In the genomic region with DNA sequence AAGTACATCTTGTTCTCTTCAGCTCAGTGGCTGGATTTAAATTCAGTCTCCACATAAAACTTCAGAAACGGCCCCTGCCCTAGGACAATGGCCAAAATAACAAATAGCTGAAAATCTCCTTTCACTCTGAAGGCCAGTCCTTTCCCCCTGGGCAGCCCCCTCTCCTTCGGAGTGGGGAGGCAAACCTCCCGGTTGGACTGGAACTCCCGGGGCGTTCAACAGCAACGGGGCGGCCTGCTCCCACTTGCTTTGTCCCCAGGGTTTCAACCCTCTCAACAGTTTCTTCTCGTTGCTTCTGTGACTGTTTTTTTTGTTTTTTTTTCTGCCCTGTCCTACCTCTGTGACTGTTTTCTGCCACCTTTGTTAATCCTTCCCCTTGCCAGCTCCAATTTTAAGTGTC, we compare ENCODE assay signal across 11 cellular contexts.
DNase-seq lines count a peak whose midpoint lies in the region; ATAC-seq, FAIRE-seq and TF ChIP-seq lines count a peak whose summit lies in the region.
"Had no signal": no experiment of that assay in that cellular context is flagged by ENCODE, and none has a peak within 500 bp of the region (broad histone marks: within the 10 kb centered on the region; RNA-seq: fewer than 3 reads in every experiment).

No MANE protein-coding gene starts in this region.

- H3K79me2 ChIP-seq in PC-3 (ENCODE audit: low read length) = no peaks in the 10 kb centered on the region

- ATAC-seq in GM21390 (IDR thresholded peaks at IDR 0.05; ENCODE audit: unreplicated experiment) = peak; percentile 6
- ATAC-seq in PC-3 = no peak

- no peak overlapping the region for H3K4me3 ChIP-seq in PC-3 (ENCODE audit: low read length)
- H3K4me3 ChIP-seq in tibial nerve = no peak overlapping the region

- H3K4me2 ChIP-seq in PC-3 (ENCODE audit: low read length) = no peak overlapping the region

- TF ChIP-seq POLR2A in tibial nerve (IDR thresholded peaks at IDR 0.05) = no peak

- peak; percentile 44 for FAIRE-seq in GM18507 (lab: Jason Lieb, UNC)
- FAIRE-seq: islet of Langerhans had no signal

- no peaks in the 10 kb centered on the region for H3K4me1 ChIP-seq in PC-3 (ENCODE audit: insufficient read depth, low read length)
- peaks cover 0 to 11% (median 0%) of the 10 kb centered on the region in 4 donors for H3K4me1 ChIP-seq in tibial nerve

- CTCF ChIA-PET in PC-3 (lab: Charles Lee) = no interaction called here

- H3K36me3 ChIP-seq in PC-3 (ENCODE audit: low read depth, low read length) (no peaks in the 10 kb centered on the region), tibial nerve (no peaks in the 10 kb centered on the region)
- H3K36me3 ChIP-seq: WERI-Rb-1 had no signal

- TF ChIP-seq EP300 in tibial nerve (IDR thresholded peaks at IDR 0.05) = no peak

- no peaks in the 10 kb centered on the region for H3F3A ChIP-seq in PC-3 (ENCODE audit: low read length, unreplicated experiment)

- TF ChIP-seq CTCF in PC-3 (conservative IDR thresholded peaks at IDR 0.05; ENCODE audit: low read depth, low read length) (no peak), tibial nerve (IDR thresholded peaks at IDR 0.05) (no peak)

- DNase-seq in GM18507 (ENCODE audit: extremely low spot score, insufficient read length, low read depth) (no peak), PC-3 (no peak), mesenteric fat pad (ENCODE audit: low spot score) (peak; percentile 71), DMS79 treated with DMSO at 0.1 percent for 48 hours (lab: John Stamatoyannopoulos, UW) (no peak), NOMO-1 treated with DMSO at 0.1 percent for 48 hours (lab: John Stamatoyannopoulos, UW; ENCODE audit: unreplicated experiment) (no peak), tibial nerve (ENCODE audit: low spot score in 2 of 2) (no peak)
- DNase-seq: nephron progenitor cell, WERI-Rb-1 had no signal

- POLR2A ChIA-PET in PC-3 (lab: Charles Lee; ENCODE audit: unreplicated experiment) = no interaction called here

- no peaks in the 10 kb centered on the region for H3K27me3 ChIP-seq in PC-3 (ENCODE audit: low read length)
- H3K27me3 ChIP-seq in tibial nerve = no peaks in the 10 kb centered on the region

- H3K27ac ChIP-seq in PC-3 (ENCODE audit: low read length) (no peak overlapping the region), tibial nerve (no peak overlapping the region)
- H3K27ac ChIP-seq: RWPE1, WERI-Rb-1 had no signal

- 58 to 69% methylated on average over 8 of the region's 8 CpGs for WGBS in tibial nerve, 2 donors

- H3K9me3 ChIP-seq in PC-3 (ENCODE audit: low read length) = no peaks in the 10 kb centered on the region
- no peaks in the 10 kb centered on the region for H3K9me3 ChIP-seq in tibial nerve

- intact Hi-C loops in PC-3 (cut with micrococcal nuclease) = loop anchor here (2.0 to 5.0 kb wide), 4 partner anchors 103 to 368 kb away; a partner anchor contains a TSS

- no peak overlapping the region for H3K9ac ChIP-seq in PC-3 (ENCODE audit: low read length)

- H4K20me1 ChIP-seq in PC-3 (ENCODE audit: low read length) = no peaks in the 10 kb centered on the region

- peak overlapping the region; percentile 31; the same call in 1 of the 2 replicates for H2AFZ ChIP-seq in PC-3 (ENCODE audit: low read length)

- H3K9me2 ChIP-seq in PC-3 (replicated peaks; ENCODE audit: low read length) = no peaks in the 10 kb centered on the region

- no TSS peak for BruUV-seq in PC-3 (replicated peaks; lab: Mats Ljungman, UMichigan)
